In the genomic region with DNA sequence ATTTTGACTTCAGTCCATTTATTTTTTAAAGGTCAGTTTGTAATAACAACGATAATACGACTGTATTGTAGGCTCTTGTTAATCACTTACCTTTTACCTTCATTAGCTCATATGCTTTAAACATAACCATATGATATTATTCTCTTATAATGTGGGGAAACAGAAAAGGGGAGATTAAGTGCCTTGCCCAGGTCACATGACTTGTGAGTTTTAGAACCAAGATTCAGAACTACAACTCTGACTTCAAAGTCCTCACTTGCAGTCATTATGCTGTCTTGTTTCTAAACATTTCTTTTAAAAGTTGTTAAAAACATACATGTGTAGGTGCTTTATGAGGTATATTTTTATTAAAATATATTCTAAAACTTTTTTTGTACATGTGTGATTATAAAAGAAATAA, we compare ENCODE assay signal across 22 cellular contexts. TPM values are rescaled to one million over a fixed set of nuclear protein-coding genes. Genes with fewer than 3 reads are reported as not detected.
DNase-seq lines count a peak whose midpoint lies in the region; ATAC-seq, FAIRE-seq and TF ChIP-seq lines count a peak whose summit lies in the region.
"Had no signal": no experiment of that assay in that cellular context is flagged by ENCODE, and none has a peak within 500 bp of the region (broad histone marks: within the 10 kb centered on the region; RNA-seq: fewer than 3 reads in every experiment).

No MANE protein-coding gene starts in this region.

- no peak for DNase-seq in T-helper 17 cell
- no peak for DNase-seq in pancreas
- no peak for DNase-seq in NCI-H2171 (lab: John Stamatoyannopoulos, UW)
- DNase-seq in uterus = no peak
- no peak for DNase-seq in epidermal melanocyte (ENCODE audit: insufficient read length, low spot score)
- no peak for DNase-seq in hepatocyte (ENCODE audit: low spot score)
- DNase-seq: 8988T; AML-193; Caco-2; Calu3; CD4-positive, alpha-beta T cell; CD8-positive, alpha-beta T cell; DND-41; EL; GF-D8 had no signal

- H3K36me3 Mint-ChIP-seq in T-helper 17 cell (ENCODE audit: low read depth) = peaks cover 4% of the 10 kb centered on the region

- WGBS in pancreas, 2 donors = 72 to 85% methylated on average over 2 of the region's 2 CpGs
- 98% methylated on average over 2 of the region's 2 CpGs for WGBS in hepatocyte (ENCODE audit: low lambda C conversion rate, missing lambda C conversion rate)

- TF ChIP-seq CTCF in pancreas (IDR thresholded peaks at IDR 0.05) (no peak), uterus (IDR thresholded peaks at IDR 0.05) (no peak), hepatocyte (IDR thresholded peaks at IDR 0.05; ENCODE audit: poor library complexity) (no peak)

- no peaks in the 10 kb centered on the region for H3K79me2 ChIP-seq in hepatocyte

- peak overlapping the region; percentile 63 for H3K27ac Mint-ChIP-seq in T-helper 17 cell
- H3K27ac Mint-ChIP-seq: B cell; CD4-positive, alpha-beta T cell; CD8-positive, alpha-beta T cell had no signal

- intact Hi-C loops in pancreas (cut with DNase I) = no loop called here
- intact Hi-C loops in uterus (cut with DNase I; ENCODE audit: low total_unique reads) = no loop called here

- no peaks in the 10 kb centered on the region for H3K9me3 ChIP-seq in T-helper 17 cell (ENCODE audit: control insufficient read depth, low read length, poor library complexity, severe bottlenecking)
- H3K9me3 ChIP-seq in pancreas = no peaks in the 10 kb centered on the region
- H3K9me3 ChIP-seq in uterus = no peaks in the 10 kb centered on the region
- no peaks in the 10 kb centered on the region for H3K9me3 ChIP-seq in hepatocyte (ENCODE audit: low read depth)
- H3K9me3 ChIP-seq: A549 had no signal

- no peaks in the 10 kb centered on the region for H4K20me1 ChIP-seq in hepatocyte (ENCODE audit: insufficient read depth, poor library complexity, severe bottlenecking)
- H4K20me1 ChIP-seq: BLaER1 treated with 17β-estradiol and CSF1 and Interleukin-3, amounts not matched to agents 10 nM and 100 nM had no signal

- H2AFZ ChIP-seq in hepatocyte = no peak overlapping the region

- no peak for ATAC-seq in T-helper 17 cell
- ATAC-seq in pancreas = no peak
- ATAC-seq: A549; CD8-positive, alpha-beta T cell had no signal

- no peaks in the 10 kb centered on the region for H3K27me3 Mint-ChIP-seq in T-helper 17 cell
- H3K27me3 Mint-ChIP-seq: B cell; CD4-positive, alpha-beta T cell had no signal

- H3K4me3 ChIP-seq in pancreas = no peak overlapping the region
- H3K4me3 ChIP-seq in uterus = no peak overlapping the region
- no peak overlapping the region for H3K4me3 ChIP-seq in hepatocyte
- H3K4me3 ChIP-seq: A549; BLaER1 treated with 17β-estradiol and CSF1 and Interleukin-3, amounts not matched to agents 10 nM and 100 nM had no signal

- peaks cover 4% of the 10 kb centered on the region for H3K4me1 Mint-ChIP-seq in T-helper 17 cell
- H3K4me1 Mint-ChIP-seq: B cell had no signal

- no peak overlapping the region for H3K4me3 Mint-ChIP-seq in T-helper 17 cell
- H3K4me3 Mint-ChIP-seq: B cell; CD4-positive, alpha-beta T cell; CD8-positive, alpha-beta T cell had no signal

- TF ChIP-seq POLR2A in uterus (IDR thresholded peaks at IDR 0.05) = no peak

- no peak overlapping the region for H3K27ac ChIP-seq in pancreas
- H3K27ac ChIP-seq in uterus = no peak overlapping the region
- H3K27ac ChIP-seq in hepatocyte = no peak overlapping the region
- H3K27ac ChIP-seq: A549; BLaER1 treated with 17β-estradiol and CSF1 and Interleukin-3, amounts not matched to agents 10 nM and 100 nM; C4-2B had no signal

- FAIRE-seq in G401.6 (lab: Jason Lieb, UNC) = peak; percentile 80
- FAIRE-seq in pancreas (lab: Jason Lieb, UNC) = peak; percentile 20
- FAIRE-seq: GM12891, GM19239 had no signal

- no peak overlapping the region for H3K4me2 ChIP-seq in hepatocyte
- H3K4me2 ChIP-seq: A549; BLaER1 treated with 17β-estradiol and CSF1 and Interleukin-3, amounts not matched to agents 10 nM and 100 nM had no signal

- H3K27me3 ChIP-seq in pancreas = no peaks in the 10 kb centered on the region
- no peaks in the 10 kb centered on the region for H3K27me3 ChIP-seq in uterus
- no peaks in the 10 kb centered on the region for H3K27me3 ChIP-seq in hepatocyte
- H3K27me3 ChIP-seq: BLaER1 treated with 17β-estradiol and CSF1 and Interleukin-3, amounts not matched to agents 10 nM and 100 nM had no signal

- no peaks in the 10 kb centered on the region for H3K9me2 ChIP-seq in hepatocyte (replicated peaks; ENCODE audit: insufficient read depth)

- H3K4me1 ChIP-seq in pancreas (no peaks in the 10 kb centered on the region), uterus (no peaks in the 10 kb centered on the region), hepatocyte (ENCODE audit: insufficient read depth) (no peaks in the 10 kb centered on the region)
- H3K4me1 ChIP-seq: A549, Caco-2 had no signal

- peaks cover 4 to 10% (median 9%) of the 10 kb centered on the region in 3 donors for H3K36me3 ChIP-seq in pancreas
- no peaks in the 10 kb centered on the region for H3K36me3 ChIP-seq in uterus
- H3K36me3 ChIP-seq in hepatocyte (replicated peaks; ENCODE audit: insufficient read depth, low read depth) = no peaks in the 10 kb centered on the region

RNA-seq across cellular contexts. Expression of a gene that starts 41.1 kb away (rescaled TPM):
- total RNA-seq in T-helper 17 cell = 10 to 100 TPM; 86.9 to 95.8 TPM
- 10 to 100 TPM; 22.6 to 79.8 (median 35.0) TPM for total RNA-seq in pancreas
- 10 to 100 TPM; 16.6 to 23.5 TPM for polyA plus RNA-seq in pancreas
- 100 to 1,000 TPM in 2 of 4 donors, 10 to 100 TPM in 2; 39.7 to 129 (median 93.9) TPM for total RNA-seq in uterus
- total RNA-seq in hepatocyte = 97.0 and 113 TPM in 2 replicates
- polyA plus RNA-seq in hepatocyte = 39.1 and 43.3 TPM in 2 replicates
